Comparison of ENCODE assay signal across 1 cellular context in genomic region chr16:30476991-30477390, GRCh38.
TF ChIP-seq lines count a peak whose summit lies in the region.

No MANE protein-coding gene starts in this region.

TF ChIP-seq in HEK293, 187 proteins besides CTCF, POLR2A, EP300 and RAD21:
- TF ChIP-seq, protein P1, sequence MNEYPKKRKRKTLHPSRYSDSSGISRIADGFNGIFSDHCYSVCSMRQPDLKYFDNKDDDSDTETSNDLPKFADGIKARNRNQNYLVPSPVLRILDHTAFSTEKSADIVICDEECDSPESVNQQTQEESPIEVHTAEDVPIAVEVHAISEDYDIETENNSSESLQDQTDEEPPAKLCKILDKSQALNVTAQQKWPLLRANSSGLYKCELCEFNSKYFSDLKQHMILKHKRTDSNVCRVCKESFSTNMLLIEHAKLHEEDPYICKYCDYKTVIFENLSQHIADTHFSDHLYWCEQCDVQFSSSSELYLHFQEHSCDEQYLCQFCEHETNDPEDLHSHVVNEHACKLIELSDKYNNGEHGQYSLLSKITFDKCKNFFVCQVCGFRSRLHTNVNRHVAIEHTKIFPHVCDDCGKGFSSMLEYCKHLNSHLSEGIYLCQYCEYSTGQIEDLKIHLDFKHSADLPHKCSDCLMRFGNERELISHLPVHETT (tag by site-specific recombination; IDR thresholded peaks at IDR 0.05), result no peak
- TF ChIP-seq ZNF664 (tag by site-specific recombination; IDR thresholded peaks at IDR 0.05) (peak; percentile 91), ZNF701 (tag by site-specific recombination; IDR thresholded peaks at IDR 0.05) (no peak)
